In the genomic region with DNA sequence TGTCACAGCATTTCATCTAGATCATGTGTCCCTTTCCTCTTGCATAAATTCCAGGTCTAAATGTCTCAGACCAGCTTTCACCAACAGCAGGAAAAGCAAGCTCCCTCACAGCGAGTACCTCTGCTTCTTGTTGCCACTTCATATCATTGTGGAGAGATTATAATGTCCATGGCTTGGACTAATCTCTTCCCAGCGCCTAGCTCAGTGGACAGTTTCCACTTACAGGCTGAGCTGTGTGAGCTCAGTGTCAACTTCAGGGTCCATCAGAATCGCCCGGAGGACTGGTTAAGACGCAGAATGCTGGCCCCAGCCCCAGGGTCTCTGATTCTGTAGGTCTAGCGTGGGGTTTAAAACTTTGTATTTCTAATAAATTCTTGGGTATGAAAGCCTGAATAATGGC, we compare ENCODE assay signal across 20 cellular contexts. TPM values are rescaled to one million over a fixed set of nuclear protein-coding genes. Genes with fewer than 3 reads are reported as not detected.
A peak's percentile ranks its signal among the peaks of the same experiment; 100 is the strongest.
DNase-seq lines count a peak whose midpoint lies in the region; TF ChIP-seq lines count a peak whose summit lies in the region.
"Had no signal": no experiment of that assay in that cellular context is flagged by ENCODE, and none has a peak within 500 bp of the region (broad histone marks: within the 10 kb centered on the region; RNA-seq: fewer than 3 reads in every experiment).

No MANE protein-coding gene starts in this region.

- H3K27me3 ChIP-seq in endodermal cell (ENCODE audit: control insufficient read depth, insufficient read depth, low read length, poor library complexity, severe bottlenecking): peaks cover 100% of the 10 kb centered on the region

- H3K36me3 Mint-ChIP-seq in endodermal cell (ENCODE audit: low read depth): no peaks in the 10 kb centered on the region
- H3K36me3 Mint-ChIP-seq: CD14-positive monocyte; CD8-positive, alpha-beta memory T cell had no signal

- no peak overlapping the region for H3K27ac ChIP-seq in endodermal cell (ENCODE audit: low read depth, low read length)
- H3K27ac ChIP-seq: 22Rv1 had no signal

- H3K9me3 ChIP-seq in endodermal cell (ENCODE audit: control insufficient read depth, low read length): no peaks in the 10 kb centered on the region
- H3K9me3 ChIP-seq: Caco-2 had no signal

- no peaks in the 10 kb centered on the region for H3K4me1 ChIP-seq in endodermal cell (ENCODE audit: control insufficient read depth, insufficient read depth, low read length)
- H3K4me1 ChIP-seq: Caco-2 had no signal

- no peak for TF ChIP-seq CTCF in endodermal cell (conservative IDR thresholded peaks at IDR 0.05)

- H3K27ac Mint-ChIP-seq in endodermal cell: no peak overlapping the region
- H3K27ac Mint-ChIP-seq: CD14-positive monocyte, GM23338, IgD-negative memory B cell had no signal

- no peaks in the 10 kb centered on the region for H3K9me3 Mint-ChIP-seq in endodermal cell
- H3K9me3 Mint-ChIP-seq: CD8-positive, alpha-beta memory T cell; GM23338; IgD-negative memory B cell had no signal

- H3K4me3 ChIP-seq in endodermal cell (ENCODE audit: low read length): no peak overlapping the region
- H3K4me3 ChIP-seq: GM12878, GM23338 had no signal

- no peak overlapping the region for H3K9ac ChIP-seq in endodermal cell (ENCODE audit: extremely low read depth, low read length, poor library complexity, severe bottlenecking)

- no peaks in the 10 kb centered on the region for H3K36me3 ChIP-seq in endodermal cell (ENCODE audit: control insufficient read depth, insufficient read depth, low read length)

- no peaks in the 10 kb centered on the region for H3K4me1 Mint-ChIP-seq in endodermal cell
- H3K4me1 Mint-ChIP-seq: CD14-positive monocyte, GM23338 had no signal

- H3K27me3 Mint-ChIP-seq in endodermal cell (ENCODE audit: insufficient read depth): peaks cover 99% of the 10 kb centered on the region

- DNase-seq in NCI-H82 (lab: John Stamatoyannopoulos, UW): peak; percentile 93
- DNase-seq in NCI-H82 treated with DMSO at 0.1 percent for 48 hours (lab: John Stamatoyannopoulos, UW; ENCODE audit: unreplicated experiment): no peak
- DNase-seq in NCI-H524 treated with DMSO at 0.1 percent for 48 hours (lab: John Stamatoyannopoulos, UW): peak; percentile 50
- peak; percentile 23 for DNase-seq in endodermal cell
- no peak for DNase-seq in DMS79 treated with DMSO at 0.1 percent for 48 hours (lab: John Stamatoyannopoulos, UW)
- DNase-seq in HuH-7.5 (ENCODE audit: low spot score): no peak
- DNase-seq in NCI-H1105 treated with DMSO at 0.1 percent for 48 hours (lab: John Stamatoyannopoulos, UW): no peak
- DNase-seq: Caco-2; CD8-positive, alpha-beta memory T cell; DMS 273 treated with DMSO at 0.1 percent for 48 hours; H7 had no signal

- no peak overlapping the region for H3K4me3 Mint-ChIP-seq in endodermal cell
- H3K4me3 Mint-ChIP-seq: CD14-positive monocyte; CD8-positive, alpha-beta memory T cell; GM23338 had no signal

- 90 to 96% methylated on average over 5 to 6 of the region's 6 CpGs for WGBS in endodermal cell (ENCODE audit: insufficient coverage in 1 of 2, insufficient read length in 1 of 2), 2 experiments

RNA-seq across cellular contexts. Expression of a gene that starts 54.7 kb away (rescaled TPM):
- total RNA-seq in endodermal cell: under 1 TPM in 1 of 2 donors, not detected in 1; 0.24 TPM
- polyA plus RNA-seq in endodermal cell (2013, experiment 1 of 2): 9.9 TPM
- polyA plus RNA-seq in endodermal cell (2013, experiment 2 of 2): 7.0 TPM
- total RNA-seq: A673; CD8-positive, alpha-beta memory T cell; G401; HT-29 had no signal
- polyA plus RNA-seq: BJ, CD14-positive monocyte had no signal

Comparison
In these comparisons a context has a peak if more than half of its experiments do, and no peak if none do; other contexts are left out.
1. DNase-seq: peak in NCI-H82 (single experiment), NCI-H524 treated with DMSO at 0.1 percent for 48 hours (single experiment) and endodermal cell (single experiment); none in NCI-H82 treated with DMSO at 0.1 percent for 48 hours (single experiment), DMS79 treated with DMSO at 0.1 percent for 48 hours (single experiment), HuH-7.5 (single experiment) and NCI-H1105 treated with DMSO at 0.1 percent for 48 hours (single experiment).